In the genomic region with DNA sequence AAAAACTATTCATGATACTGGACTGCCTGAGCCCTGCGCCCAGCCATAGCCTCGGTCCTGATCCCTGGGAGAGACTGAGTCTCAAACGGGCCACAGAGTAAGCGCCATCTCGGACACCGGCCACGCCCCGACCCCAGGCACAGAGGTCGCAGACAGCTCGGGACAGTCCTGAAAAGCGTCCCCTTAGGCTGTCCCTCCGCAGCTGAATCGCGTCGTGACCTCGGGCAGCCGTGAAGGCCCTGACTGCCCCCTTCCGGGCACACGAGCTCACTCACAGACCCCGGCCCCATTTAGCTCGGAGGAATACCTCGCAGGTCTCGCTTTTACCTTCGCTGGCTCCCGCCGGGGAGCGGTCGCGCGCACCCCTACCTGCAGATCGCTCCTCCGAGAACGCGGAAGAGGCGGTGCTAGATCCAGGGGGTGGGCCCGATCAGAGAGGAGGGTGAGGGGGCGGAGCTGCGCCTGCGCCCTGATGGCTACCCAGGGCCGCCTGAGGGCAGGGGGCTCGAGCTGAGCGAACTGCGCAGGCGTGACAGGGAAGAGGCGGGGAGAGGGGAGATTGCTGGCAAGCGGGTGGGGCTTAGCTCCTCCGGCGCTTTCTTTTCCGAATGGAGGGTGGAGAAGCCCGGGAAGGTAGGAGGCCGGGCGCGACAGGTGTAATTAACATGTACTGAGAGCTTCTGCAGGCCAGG, we compare ENCODE assay signal across 1 cellular context.
A peak's percentile ranks its signal among the peaks of the same experiment; 100 is the strongest.
TF ChIP-seq lines count a peak whose summit lies in the region.

A gene (minus strand): TSS at position 411 of the 692 bp plus-strand sequence. CDS start 20,941 bp downstream, outside the sequence.

TF ChIP-seq in HepG2, 621 proteins besides CTCF, POLR2A, EP300 and RAD21 (continued from another document and continues in another):
- TF ChIP-seq, protein P1, sequence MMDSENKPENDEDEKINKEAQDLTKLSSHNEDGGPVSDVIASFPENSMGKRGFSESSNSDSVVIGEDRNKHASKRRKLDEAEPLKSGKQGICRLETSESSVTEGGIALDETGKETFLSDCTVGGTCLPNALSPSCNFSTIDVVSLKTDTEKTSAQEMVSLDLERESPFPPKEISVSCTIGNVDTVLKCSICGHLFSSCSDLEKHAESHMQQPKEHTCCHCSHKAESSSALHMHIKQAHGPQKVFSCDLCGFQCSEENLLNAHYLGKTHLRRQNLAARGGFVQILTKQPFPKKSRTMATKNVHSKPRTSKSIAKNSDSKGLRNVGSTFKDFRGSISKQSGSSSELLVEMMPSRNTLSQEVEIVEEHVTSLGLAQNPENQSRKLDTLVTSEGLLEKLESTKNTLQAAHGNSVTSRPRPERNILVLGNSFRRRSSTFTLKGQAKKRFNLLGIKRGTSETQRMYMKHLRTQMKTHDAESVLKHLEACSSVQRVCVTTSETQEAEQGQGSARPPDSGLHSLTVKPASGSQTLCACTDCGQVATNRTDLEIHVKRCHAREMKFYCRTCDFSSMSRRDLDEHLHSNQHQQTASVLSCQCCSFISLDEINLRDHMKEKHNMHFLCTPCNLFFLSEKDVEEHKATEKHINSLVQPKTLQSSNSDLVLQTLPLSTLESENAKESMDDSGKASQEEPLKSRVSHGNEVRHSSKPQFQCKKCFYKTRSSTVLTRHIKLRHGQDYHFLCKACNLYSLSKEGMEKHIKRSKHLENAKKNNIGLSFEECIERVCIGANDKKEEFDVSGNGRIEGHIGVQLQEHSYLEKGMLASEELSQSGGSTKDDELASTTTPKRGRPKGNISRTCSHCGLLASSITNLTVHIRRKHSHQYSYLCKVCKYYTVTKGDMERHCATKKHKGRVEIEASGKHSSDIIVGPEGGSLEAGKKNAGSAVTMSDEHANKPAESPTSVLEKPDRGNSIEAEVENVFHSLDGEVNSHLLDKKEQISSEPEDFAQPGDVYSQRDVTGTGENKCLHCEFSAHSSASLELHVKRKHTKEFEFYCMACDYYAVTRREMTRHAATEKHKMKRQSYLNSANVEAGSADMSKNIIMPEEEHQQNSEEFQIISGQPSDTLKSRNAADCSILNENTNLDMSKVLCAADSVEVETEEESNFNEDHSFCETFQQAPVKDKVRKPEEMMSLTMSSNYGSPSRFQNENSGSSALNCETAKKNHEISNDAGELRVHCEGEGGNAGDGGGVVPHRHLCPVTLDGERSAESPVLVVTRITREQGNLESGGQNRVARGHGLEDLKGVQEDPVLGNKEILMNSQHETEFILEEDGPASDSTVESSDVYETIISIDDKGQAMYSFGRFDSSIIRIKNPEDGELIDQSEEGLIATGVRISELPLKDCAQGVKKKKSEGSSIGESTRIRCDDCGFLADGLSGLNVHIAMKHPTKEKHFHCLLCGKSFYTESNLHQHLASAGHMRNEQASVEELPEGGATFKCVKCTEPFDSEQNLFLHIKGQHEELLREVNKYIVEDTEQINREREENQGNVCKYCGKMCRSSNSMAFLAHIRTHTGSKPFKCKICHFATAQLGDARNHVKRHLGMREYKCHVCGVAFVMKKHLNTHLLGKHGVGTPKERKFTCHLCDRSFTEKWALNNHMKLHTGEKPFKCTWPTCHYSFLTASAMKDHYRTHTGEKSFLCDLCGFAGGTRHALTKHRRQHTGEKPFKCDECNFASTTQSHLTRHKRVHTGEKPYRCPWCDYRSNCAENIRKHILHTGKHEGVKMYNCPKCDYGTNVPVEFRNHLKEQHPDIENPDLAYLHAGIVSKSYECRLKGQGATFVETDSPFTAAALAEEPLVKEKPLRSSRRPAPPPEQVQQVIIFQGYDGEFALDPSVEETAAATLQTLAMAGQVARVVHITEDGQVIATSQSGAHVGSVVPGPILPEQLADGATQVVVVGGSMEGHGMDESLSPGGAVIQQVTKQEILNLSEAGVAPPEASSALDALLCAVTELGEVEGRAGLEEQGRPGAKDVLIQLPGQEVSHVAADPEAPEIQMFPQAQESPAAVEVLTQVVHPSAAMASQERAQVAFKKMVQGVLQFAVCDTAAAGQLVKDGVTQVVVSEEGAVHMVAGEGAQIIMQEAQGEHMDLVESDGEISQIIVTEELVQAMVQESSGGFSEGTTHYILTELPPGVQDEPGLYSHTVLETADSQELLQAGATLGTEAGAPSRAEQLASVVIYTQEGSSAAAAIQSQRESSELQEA (CRISPR knock-in tag; IDR thresholded peaks at IDR 0.05; ENCODE audit: not compliant biosample characterization): peak; percentile 82
- no peak for TF ChIP-seq ZBTB1 (CRISPR knock-in tag; IDR thresholded peaks at IDR 0.05; ENCODE audit: borderline replicate concordance)
- TF ChIP-seq, protein P2, sequence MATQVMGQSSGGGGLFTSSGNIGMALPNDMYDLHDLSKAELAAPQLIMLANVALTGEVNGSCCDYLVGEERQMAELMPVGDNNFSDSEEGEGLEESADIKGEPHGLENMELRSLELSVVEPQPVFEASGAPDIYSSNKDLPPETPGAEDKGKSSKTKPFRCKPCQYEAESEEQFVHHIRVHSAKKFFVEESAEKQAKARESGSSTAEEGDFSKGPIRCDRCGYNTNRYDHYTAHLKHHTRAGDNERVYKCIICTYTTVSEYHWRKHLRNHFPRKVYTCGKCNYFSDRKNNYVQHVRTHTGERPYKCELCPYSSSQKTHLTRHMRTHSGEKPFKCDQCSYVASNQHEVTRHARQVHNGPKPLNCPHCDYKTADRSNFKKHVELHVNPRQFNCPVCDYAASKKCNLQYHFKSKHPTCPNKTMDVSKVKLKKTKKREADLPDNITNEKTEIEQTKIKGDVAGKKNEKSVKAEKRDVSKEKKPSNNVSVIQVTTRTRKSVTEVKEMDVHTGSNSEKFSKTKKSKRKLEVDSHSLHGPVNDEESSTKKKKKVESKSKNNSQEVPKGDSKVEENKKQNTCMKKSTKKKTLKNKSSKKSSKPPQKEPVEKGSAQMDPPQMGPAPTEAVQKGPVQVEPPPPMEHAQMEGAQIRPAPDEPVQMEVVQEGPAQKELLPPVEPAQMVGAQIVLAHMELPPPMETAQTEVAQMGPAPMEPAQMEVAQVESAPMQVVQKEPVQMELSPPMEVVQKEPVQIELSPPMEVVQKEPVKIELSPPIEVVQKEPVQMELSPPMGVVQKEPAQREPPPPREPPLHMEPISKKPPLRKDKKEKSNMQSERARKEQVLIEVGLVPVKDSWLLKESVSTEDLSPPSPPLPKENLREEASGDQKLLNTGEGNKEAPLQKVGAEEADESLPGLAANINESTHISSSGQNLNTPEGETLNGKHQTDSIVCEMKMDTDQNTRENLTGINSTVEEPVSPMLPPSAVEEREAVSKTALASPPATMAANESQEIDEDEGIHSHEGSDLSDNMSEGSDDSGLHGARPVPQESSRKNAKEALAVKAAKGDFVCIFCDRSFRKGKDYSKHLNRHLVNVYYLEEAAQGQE (IDR thresholded peaks at IDR 0.05; ENCODE audit: borderline replicate concordance in 1 of 2, low read depth in 1 of 2, low read length in 2 of 2): no peak
- TF ChIP-seq DR1 (CRISPR knock-in tag; IDR thresholded peaks at IDR 0.05): peak; percentile 67
- no peak for TF ChIP-seq ZNF776 (CRISPR knock-in tag; IDR thresholded peaks at IDR 0.05)
- peak; percentile 82 for TF ChIP-seq PHF20 (CRISPR knock-in tag; IDR thresholded peaks at IDR 0.05)
- TF ChIP-seq ZNF326 (CRISPR knock-in tag; IDR thresholded peaks at IDR 0.05; ENCODE audit: borderline replicate concordance): no peak
- TF ChIP-seq, protein P3, sequence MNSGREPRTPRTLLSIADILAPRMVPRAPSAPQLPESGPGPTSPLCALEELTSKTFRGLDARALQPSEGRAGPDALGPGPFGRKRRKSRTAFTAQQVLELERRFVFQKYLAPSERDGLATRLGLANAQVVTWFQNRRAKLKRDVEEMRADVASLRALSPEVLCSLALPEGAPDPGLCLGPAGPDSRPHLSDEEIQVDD (CRISPR knock-in tag; IDR thresholded peaks at IDR 0.05; ENCODE audit: borderline replicate concordance): no peak; the same call in 1 of the 2 replicates
- TF ChIP-seq HMG20B (CRISPR knock-in tag; conservative IDR thresholded peaks at IDR 0.05): no peak
- no peak for TF ChIP-seq ZKSCAN8 (CRISPR knock-in tag; IDR thresholded peaks at IDR 0.05; ENCODE audit: borderline replicate concordance)
- TF ChIP-seq MED8 (CRISPR knock-in tag; IDR thresholded peaks at IDR 0.05; ENCODE audit: insufficient replicate concordance): no peak
- no peak for TF ChIP-seq CHD2 (IDR thresholded peaks at IDR 0.05; ENCODE audit: low read depth, low read length)
- 0 out of 2 replicates have a peak, but pooled peaks have one; percentile 22 for TF ChIP-seq ZNF563 (CRISPR knock-in tag; IDR thresholded peaks at IDR 0.05)
- no peak for TF ChIP-seq JUND (CRISPR knock-in tag; IDR thresholded peaks at IDR 0.05)
- TF ChIP-seq, protein P4, sequence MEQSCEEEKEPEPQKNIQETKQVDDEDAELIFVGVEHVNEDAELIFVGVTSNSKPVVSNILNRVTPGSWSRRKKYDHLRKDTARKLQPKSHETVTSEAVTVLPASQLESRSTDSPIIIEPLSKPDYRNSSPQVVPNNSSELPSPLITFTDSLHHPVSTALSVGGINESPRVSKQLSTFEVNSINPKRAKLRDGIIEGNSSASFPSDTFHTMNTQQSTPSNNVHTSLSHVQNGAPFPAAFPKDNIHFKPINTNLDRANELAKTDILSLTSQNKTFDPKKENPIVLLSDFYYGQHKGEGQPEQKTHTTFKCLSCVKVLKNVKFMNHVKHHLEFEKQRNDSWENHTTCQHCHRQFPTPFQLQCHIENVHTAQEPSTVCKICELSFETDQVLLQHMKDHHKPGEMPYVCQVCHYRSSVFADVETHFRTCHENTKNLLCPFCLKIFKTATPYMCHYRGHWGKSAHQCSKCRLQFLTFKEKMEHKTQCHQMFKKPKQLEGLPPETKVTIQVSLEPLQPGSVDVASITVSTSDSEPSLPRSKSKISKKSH (CRISPR knock-in tag; IDR thresholded peaks at IDR 0.05; ENCODE audit: borderline replicate concordance): 0 out of 2 replicates have a peak, but pooled peaks have one; percentile 65
- TF ChIP-seq, protein P5, sequence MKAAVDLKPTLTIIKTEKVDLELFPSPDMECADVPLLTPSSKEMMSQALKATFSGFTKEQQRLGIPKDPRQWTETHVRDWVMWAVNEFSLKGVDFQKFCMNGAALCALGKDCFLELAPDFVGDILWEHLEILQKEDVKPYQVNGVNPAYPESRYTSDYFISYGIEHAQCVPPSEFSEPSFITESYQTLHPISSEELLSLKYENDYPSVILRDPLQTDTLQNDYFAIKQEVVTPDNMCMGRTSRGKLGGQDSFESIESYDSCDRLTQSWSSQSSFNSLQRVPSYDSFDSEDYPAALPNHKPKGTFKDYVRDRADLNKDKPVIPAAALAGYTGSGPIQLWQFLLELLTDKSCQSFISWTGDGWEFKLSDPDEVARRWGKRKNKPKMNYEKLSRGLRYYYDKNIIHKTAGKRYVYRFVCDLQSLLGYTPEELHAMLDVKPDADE (CRISPR knock-in tag; IDR thresholded peaks at IDR 0.05): no peak
- peak; percentile 59; the same call in 1 of the 2 replicates for TF ChIP-seq CCDC6 (CRISPR knock-in tag; IDR thresholded peaks at IDR 0.05)
- TF ChIP-seq ATAD3A (CRISPR knock-in tag; IDR thresholded peaks at IDR 0.05): no peak
- TF ChIP-seq ZNF10 (CRISPR knock-in tag; IDR thresholded peaks at IDR 0.05; ENCODE audit: borderline replicate concordance, low read depth): no peak
- peak; percentile 94 for TF ChIP-seq SP4 (CRISPR knock-in tag; IDR thresholded peaks at IDR 0.05)
- no peak for TF ChIP-seq ZNF543 (CRISPR knock-in tag; IDR thresholded peaks at IDR 0.05)
- TF ChIP-seq ZBTB38 (CRISPR knock-in tag; IDR thresholded peaks at IDR 0.05): no peak
- peak; percentile 90; the same call in 1 of the 2 replicates for TF ChIP-seq PHF21A (CRISPR knock-in tag; IDR thresholded peaks at IDR 0.05)
- TF ChIP-seq, protein P6, sequence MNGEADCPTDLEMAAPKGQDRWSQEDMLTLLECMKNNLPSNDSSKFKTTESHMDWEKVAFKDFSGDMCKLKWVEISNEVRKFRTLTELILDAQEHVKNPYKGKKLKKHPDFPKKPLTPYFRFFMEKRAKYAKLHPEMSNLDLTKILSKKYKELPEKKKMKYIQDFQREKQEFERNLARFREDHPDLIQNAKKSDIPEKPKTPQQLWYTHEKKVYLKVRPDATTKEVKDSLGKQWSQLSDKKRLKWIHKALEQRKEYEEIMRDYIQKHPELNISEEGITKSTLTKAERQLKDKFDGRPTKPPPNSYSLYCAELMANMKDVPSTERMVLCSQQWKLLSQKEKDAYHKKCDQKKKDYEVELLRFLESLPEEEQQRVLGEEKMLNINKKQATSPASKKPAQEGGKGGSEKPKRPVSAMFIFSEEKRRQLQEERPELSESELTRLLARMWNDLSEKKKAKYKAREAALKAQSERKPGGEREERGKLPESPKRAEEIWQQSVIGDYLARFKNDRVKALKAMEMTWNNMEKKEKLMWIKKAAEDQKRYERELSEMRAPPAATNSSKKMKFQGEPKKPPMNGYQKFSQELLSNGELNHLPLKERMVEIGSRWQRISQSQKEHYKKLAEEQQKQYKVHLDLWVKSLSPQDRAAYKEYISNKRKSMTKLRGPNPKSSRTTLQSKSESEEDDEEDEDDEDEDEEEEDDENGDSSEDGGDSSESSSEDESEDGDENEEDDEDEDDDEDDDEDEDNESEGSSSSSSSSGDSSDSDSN (CRISPR knock-in tag; IDR thresholded peaks at IDR 0.05): peak; percentile 69
- TF ChIP-seq NCOR1 (IDR thresholded peaks at IDR 0.05; ENCODE audit: borderline replicate concordance, low read length): no peak
- no peak for TF ChIP-seq SRF (IDR thresholded peaks at IDR 0.05; ENCODE audit: low read depth, low read length)
- TF ChIP-seq ZNF34 (CRISPR knock-in tag; IDR thresholded peaks at IDR 0.05; ENCODE audit: borderline replicate concordance): no peak
- no peak for TF ChIP-seq ZNF367 (CRISPR knock-in tag; IDR thresholded peaks at IDR 0.05; ENCODE audit: borderline replicate concordance)
- no peak for TF ChIP-seq NPAS2 (CRISPR knock-in tag; IDR thresholded peaks at IDR 0.05; ENCODE audit: borderline replicate concordance)
- peak; percentile 15 for TF ChIP-seq HNRNPK (IDR thresholded peaks at IDR 0.05; ENCODE audit: low read depth, low read length, poor library complexity, severe bottlenecking)
- TF ChIP-seq, protein P7, sequence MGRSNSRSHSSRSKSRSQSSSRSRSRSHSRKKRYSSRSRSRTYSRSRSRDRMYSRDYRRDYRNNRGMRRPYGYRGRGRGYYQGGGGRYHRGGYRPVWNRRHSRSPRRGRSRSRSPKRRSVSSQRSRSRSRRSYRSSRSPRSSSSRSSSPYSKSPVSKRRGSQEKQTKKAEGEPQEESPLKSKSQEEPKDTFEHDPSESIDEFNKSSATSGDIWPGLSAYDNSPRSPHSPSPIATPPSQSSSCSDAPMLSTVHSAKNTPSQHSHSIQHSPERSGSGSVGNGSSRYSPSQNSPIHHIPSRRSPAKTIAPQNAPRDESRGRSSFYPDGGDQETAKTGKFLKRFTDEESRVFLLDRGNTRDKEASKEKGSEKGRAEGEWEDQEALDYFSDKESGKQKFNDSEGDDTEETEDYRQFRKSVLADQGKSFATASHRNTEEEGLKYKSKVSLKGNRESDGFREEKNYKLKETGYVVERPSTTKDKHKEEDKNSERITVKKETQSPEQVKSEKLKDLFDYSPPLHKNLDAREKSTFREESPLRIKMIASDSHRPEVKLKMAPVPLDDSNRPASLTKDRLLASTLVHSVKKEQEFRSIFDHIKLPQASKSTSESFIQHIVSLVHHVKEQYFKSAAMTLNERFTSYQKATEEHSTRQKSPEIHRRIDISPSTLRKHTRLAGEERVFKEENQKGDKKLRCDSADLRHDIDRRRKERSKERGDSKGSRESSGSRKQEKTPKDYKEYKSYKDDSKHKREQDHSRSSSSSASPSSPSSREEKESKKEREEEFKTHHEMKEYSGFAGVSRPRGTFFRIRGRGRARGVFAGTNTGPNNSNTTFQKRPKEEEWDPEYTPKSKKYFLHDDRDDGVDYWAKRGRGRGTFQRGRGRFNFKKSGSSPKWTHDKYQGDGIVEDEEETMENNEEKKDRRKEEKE (IDR thresholded peaks at IDR 0.05): no peak
- no peak for TF ChIP-seq TBL1XR1 (IDR thresholded peaks at IDR 0.05; ENCODE audit: borderline replicate concordance, low read length, partially characterized antibody)
